1 cellular context compared by ENCODE assay signal in genomic region chr3:9552252-9552999, GRCh38.
TF ChIP-seq lines count a peak whose summit lies in the region.

No MANE protein-coding gene starts in this region.

TF ChIP-seq in HepG2, 621 proteins besides CTCF, POLR2A, EP300 and RAD21 (continued from another document and continues in another):
- TF ChIP-seq RNF219 (CRISPR knock-in tag; IDR thresholded peaks at IDR 0.05) = no peak
- TF ChIP-seq WIZ (CRISPR knock-in tag; IDR thresholded peaks at IDR 0.05) = peak; percentile 80; the same call in 1 of the 2 replicates
- TF ChIP-seq ZNF468 (CRISPR knock-in tag; IDR thresholded peaks at IDR 0.05) = no peak
- peak; percentile 93 for TF ChIP-seq ZBTB33 (CRISPR knock-in tag; IDR thresholded peaks at IDR 0.05)
- TF ChIP-seq NBN (conservative IDR thresholded peaks at IDR 0.05) = no peak
- no peak for TF ChIP-seq ZNF788 (CRISPR knock-in tag; IDR thresholded peaks at IDR 0.05; ENCODE audit: borderline replicate concordance)
- TF ChIP-seq ZNF382 (CRISPR knock-in tag; IDR thresholded peaks at IDR 0.05; ENCODE audit: borderline replicate concordance) = no peak
- TF ChIP-seq HINFP (CRISPR knock-in tag; IDR thresholded peaks at IDR 0.05; ENCODE audit: low read depth) = no peak
- TF ChIP-seq ZNF562 (CRISPR knock-in tag; IDR thresholded peaks at IDR 0.05; ENCODE audit: borderline replicate concordance) = no peak
- no peak for TF ChIP-seq HNRNPLL (IDR thresholded peaks at IDR 0.05; ENCODE audit: low read depth, low read length, poor library complexity, severe bottlenecking)
- peak; percentile 51; the same call in 1 of the 2 replicates for TF ChIP-seq ZSCAN21 (CRISPR knock-in tag; IDR thresholded peaks at IDR 0.05; ENCODE audit: borderline replicate concordance)
- no peak for TF ChIP-seq HMG20B (CRISPR knock-in tag; conservative IDR thresholded peaks at IDR 0.05)
- TF ChIP-seq FOXC1 (CRISPR knock-in tag; IDR thresholded peaks at IDR 0.05; ENCODE audit: borderline replicate concordance) = no peak
- no peak for TF ChIP-seq ZNF407 (CRISPR knock-in tag; IDR thresholded peaks at IDR 0.05; ENCODE audit: not compliant biosample characterization)
- no peak for TF ChIP-seq ZNF264 (CRISPR knock-in tag; IDR thresholded peaks at IDR 0.05)
- no peak for TF ChIP-seq ZNF710 (CRISPR knock-in tag; IDR thresholded peaks at IDR 0.05; ENCODE audit: borderline replicate concordance)
- TF ChIP-seq ZNF574 (CRISPR knock-in tag; IDR thresholded peaks at IDR 0.05) = 0 out of 2 replicates have a peak, but pooled peaks have one; percentile 28
- TF ChIP-seq MIXL1 (CRISPR knock-in tag; IDR thresholded peaks at IDR 0.05) = no peak
- no peak for TF ChIP-seq CENPT (CRISPR knock-in tag; IDR thresholded peaks at IDR 0.05; ENCODE audit: low read depth)
- TF ChIP-seq MIER2 (CRISPR knock-in tag; IDR thresholded peaks at IDR 0.05) = peak; percentile 95
- no peak for TF ChIP-seq ZBTB49 (CRISPR knock-in tag; IDR thresholded peaks at IDR 0.05; ENCODE audit: borderline replicate concordance)
- no peak for TF ChIP-seq ARNT (IDR thresholded peaks at IDR 0.05)
- TF ChIP-seq PAXIP1 (CRISPR knock-in tag; conservative IDR thresholded peaks at IDR 0.05) = no peak
- 0 out of 2 replicates have a peak, but pooled peaks have one; percentile 36 for TF ChIP-seq ZSCAN9 (CRISPR knock-in tag; IDR thresholded peaks at IDR 0.05; ENCODE audit: borderline replicate concordance)
- TF ChIP-seq ZNF644 (CRISPR knock-in tag; IDR thresholded peaks at IDR 0.05; ENCODE audit: low read depth) = no peak
- TF ChIP-seq STAT5B (CRISPR knock-in tag; IDR thresholded peaks at IDR 0.05) = no peak
- TF ChIP-seq LCORL (IDR thresholded peaks at IDR 0.05) = no peak
- TF ChIP-seq LCORL (CRISPR knock-in tag; IDR thresholded peaks at IDR 0.05) = no peak
- TF ChIP-seq GATAD2A (CRISPR knock-in tag; IDR thresholded peaks at IDR 0.05) = no peak
- no peak for TF ChIP-seq REL (CRISPR knock-in tag; conservative IDR thresholded peaks at IDR 0.05)
